ENCODE assay signal across 1 cellular context in genomic region chr10:124085680-124086079, GRCh38.
TF ChIP-seq lines count a peak whose summit lies in the region.

No MANE protein-coding gene starts in this region.

TF ChIP-seq in GM23338, 12 proteins besides CTCF, POLR2A, EP300 and RAD21 (continued from another document):
- no peak for TF ChIP-seq ZNF462 (CRISPR knock-in tag; IDR thresholded peaks at IDR 0.05)
- TF ChIP-seq NANOG (IDR thresholded peaks at IDR 0.05; ENCODE audit: borderline replicate concordance): no peak
- no peak for TF ChIP-seq STAT1 (IDR thresholded peaks at IDR 0.05; ENCODE audit: unreplicated experiment)
- TF ChIP-seq ZNF114 (CRISPR knock-in tag; IDR thresholded peaks at IDR 0.05): no peak
